ENCODE assay signal across 3 cellular contexts in genomic region chr14:40139657-40140056, GRCh38.
"Had no signal": no experiment of that assay in that cellular context is flagged by ENCODE, and none has a peak within 500 bp of the region (broad histone marks: within the 10 kb centered on the region; RNA-seq: fewer than 3 reads in every experiment).

No MANE protein-coding gene starts in this region.

- DNase-seq: GDM1, GF-D8 had no signal

- H3K4me3 ChIP-seq: GM12878 had no signal

- ATAC-seq: GM12878 had no signal
